Comparison of ENCODE assay signal across 1 cellular context in the genomic region with DNA sequence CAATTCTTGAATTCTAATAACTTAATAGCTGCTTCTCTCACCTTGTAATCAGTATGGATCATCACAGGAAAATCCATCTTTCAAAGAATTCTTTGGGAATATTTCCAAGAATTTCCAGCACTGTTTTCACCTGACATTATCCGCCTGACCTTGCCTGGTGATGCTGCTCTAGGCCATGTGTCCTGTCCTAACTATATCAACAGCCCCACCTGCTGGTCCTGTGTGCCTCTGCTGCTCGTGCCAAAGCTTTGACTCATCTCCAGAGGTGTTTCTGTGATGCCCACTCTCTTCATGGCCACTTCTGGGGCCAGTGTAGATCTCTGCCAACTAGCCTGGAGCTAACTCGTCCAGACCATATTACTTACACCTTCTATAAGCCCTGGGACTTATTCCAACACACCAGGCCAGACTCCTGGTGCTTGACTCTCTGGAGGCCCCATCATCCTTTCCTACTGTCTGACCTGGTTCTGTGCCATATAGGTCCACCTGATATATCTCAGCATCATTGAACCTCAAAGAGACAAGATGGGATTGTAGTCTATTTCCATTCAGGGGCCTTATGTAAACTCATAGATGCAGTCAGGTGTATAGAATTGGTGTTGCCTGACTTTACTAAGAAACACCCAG.
A peak's percentile ranks its signal among the peaks of the same experiment; 100 is the strongest.
TF ChIP-seq lines count a peak whose summit lies in the region.

No MANE protein-coding gene starts in this region.

TF ChIP-seq in K562, 482 proteins besides CTCF, POLR2A, EP300 and RAD21 (continued from another document):
- TF ChIP-seq, protein P1, sequence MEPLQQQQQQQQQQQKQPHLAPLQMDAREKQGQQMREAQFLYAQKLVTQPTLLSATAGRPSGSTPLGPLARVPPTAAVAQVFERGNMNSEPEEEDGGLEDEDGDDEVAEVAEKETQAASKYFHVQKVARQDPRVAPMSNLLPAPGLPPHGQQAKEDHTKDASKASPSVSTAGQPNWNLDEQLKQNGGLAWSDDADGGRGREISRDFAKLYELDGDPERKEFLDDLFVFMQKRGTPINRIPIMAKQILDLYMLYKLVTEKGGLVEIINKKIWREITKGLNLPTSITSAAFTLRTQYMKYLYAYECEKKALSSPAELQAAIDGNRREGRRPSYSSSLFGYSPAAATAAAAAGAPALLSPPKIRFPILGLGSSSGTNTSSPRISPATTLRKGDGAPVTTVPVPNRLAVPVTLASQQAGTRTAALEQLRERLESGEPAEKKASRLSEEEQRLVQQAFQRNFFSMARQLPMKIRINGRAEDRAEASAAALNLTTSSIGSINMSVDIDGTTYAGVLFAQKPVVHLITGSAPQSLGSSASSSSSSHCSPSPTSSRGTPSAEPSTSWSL (CRISPR knock-in tag; IDR thresholded peaks at IDR 0.05; ENCODE audit: borderline replicate concordance), result no peak
- peak; percentile 53; the same call in 1 of the 2 replicates for TF ChIP-seq JUND (IDR thresholded peaks at IDR 0.05; ENCODE audit: borderline replicate concordance, low read depth, low read length)
- no peak; the same call in 2 of the 3 replicates for TF ChIP-seq JUND (tag; IDR thresholded peaks at IDR 0.05; ENCODE audit: borderline replicate concordance, low read depth, low read length)
- no peak for TF ChIP-seq KDM5B (IDR thresholded peaks at IDR 0.05; ENCODE audit: insufficient replicate concordance, low read depth, low read length)
- peak; percentile 62 for TF ChIP-seq SMC3 (conservative IDR thresholded peaks at IDR 0.05; ENCODE audit: insufficient read depth, low read depth, low read length)
- no peak for TF ChIP-seq U2AF2 (optimal IDR thresholded peaks at IDR 0.05; ENCODE audit: low read depth, low read length)
- TF ChIP-seq RUNX1 (IDR thresholded peaks at IDR 0.05; ENCODE audit: low read depth), result no peak
- TF ChIP-seq, protein P2, sequence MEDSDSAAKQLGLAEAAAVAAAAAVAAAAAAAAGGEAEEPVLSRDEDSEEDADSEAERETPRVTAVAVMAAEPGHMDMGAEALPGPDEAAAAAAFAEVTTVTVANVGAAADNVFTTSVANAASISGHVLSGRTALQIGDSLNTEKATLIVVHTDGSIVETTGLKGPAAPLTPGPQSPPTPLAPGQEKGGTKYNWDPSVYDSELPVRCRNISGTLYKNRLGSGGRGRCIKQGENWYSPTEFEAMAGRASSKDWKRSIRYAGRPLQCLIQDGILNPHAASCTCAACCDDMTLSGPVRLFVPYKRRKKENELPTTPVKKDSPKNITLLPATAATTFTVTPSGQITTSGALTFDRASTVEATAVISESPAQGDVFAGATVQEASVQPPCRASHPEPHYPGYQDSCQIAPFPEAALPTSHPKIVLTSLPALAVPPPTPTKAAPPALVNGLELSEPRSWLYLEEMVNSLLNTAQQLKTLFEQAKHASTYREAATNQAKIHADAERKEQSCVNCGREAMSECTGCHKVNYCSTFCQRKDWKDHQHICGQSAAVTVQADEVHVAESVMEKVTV (CRISPR knock-in tag; IDR thresholded peaks at IDR 0.05), result 0 out of 2 replicates have a peak, but pooled peaks have one; percentile 30
- no peak for TF ChIP-seq ZNF699 (CRISPR knock-in tag; IDR thresholded peaks at IDR 0.05; ENCODE audit: insufficient replicate concordance)
- TF ChIP-seq, protein P3, sequence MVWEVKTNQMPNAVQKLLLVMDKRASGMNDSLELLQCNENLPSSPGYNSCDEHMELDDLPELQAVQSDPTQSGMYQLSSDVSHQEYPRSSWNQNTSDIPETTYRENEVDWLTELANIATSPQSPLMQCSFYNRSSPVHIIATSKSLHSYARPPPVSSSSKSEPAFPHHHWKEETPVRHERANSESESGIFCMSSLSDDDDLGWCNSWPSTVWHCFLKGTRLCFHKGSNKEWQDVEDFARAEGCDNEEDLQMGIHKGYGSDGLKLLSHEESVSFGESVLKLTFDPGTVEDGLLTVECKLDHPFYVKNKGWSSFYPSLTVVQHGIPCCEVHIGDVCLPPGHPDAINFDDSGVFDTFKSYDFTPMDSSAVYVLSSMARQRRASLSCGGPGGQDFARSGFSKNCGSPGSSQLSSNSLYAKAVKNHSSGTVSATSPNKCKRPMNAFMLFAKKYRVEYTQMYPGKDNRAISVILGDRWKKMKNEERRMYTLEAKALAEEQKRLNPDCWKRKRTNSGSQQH (CRISPR knock-in tag; IDR thresholded peaks at IDR 0.05), result no peak
- TF ChIP-seq, protein P4, sequence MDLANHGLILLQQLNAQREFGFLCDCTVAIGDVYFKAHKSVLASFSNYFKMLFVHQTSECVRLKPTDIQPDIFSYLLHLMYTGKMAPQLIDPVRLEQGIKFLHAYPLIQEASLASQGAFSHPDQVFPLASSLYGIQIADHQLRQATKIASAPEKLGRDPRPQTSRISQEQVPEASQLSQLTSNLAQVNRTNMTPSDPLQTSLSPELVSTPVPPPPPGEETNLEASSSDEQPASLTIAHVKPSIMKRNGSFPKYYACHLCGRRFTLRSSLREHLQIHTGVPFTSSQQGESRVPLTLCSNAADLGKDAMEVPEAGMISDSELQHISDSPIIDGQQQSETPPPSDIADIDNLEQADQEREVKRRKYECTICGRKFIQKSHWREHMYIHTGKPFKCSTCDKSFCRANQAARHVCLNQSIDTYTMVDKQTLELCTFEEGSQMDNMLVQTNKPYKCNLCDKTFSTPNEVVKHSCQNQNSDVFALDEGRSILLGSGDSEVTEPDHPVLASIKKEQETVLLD (IDR thresholded peaks at IDR 0.05), result no peak
- no peak for TF ChIP-seq NFE2 (IDR thresholded peaks at IDR 0.05; ENCODE audit: low read depth)
- no peak for TF ChIP-seq YBX1 (IDR thresholded peaks at IDR 0.05)
- TF ChIP-seq BRF1 (IDR thresholded peaks at IDR 0.05; ENCODE audit: borderline replicate concordance, extremely low read depth, insufficient read length), result no peak
- peak; percentile 79 for TF ChIP-seq BHLHE40 (IDR thresholded peaks at IDR 0.05; ENCODE audit: low read length)
- no peak for TF ChIP-seq PPARD (CRISPR knock-in tag; IDR thresholded peaks at IDR 0.05)
TF ChIP-seq in K562: peak in this region for 4.
